In the genomic region with DNA sequence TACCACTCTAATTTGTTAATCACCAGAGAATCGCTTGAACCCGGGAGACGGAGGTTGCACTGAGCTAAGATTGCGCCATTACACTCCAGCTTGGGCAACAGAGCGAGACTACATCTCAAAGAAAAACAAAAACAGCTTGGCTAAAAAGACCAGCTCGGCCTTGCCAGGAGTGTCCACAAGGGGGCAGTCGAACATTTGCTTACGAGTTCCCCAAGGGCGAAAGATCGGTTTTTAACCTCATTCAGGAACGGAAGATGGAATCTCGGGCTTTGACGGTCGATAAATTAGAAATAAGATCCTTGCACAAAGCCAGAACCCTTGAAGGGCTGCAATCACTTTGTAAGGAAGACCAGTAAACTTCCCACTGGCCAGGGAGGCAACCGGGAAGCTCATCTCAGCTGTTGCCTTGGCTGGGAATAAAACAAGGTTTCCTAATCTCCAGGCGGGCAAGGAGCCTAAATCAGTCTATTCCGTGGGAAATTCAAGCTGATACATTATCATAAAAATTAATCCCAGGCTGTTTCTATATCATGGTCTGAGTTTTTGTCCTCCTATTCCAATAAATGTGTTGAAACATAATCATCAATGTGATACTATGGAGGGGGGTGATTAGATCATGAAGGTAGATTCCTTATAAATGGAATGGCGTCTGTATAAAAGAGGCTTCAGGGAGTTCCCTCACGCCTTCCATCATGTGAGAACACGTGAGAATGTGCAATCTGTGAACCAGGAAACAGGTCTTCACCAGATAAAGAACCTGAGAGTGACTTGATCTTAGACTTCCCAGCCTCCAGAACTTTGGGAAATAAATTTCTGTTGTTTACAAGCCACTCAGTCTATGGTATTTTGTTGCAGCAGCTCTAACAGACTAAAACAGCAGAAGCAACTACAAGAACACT, we compare ENCODE assay signal across 8 cellular contexts. TPM values are rescaled to one million over a fixed set of nuclear protein-coding genes. Genes with fewer than 3 reads are reported as not detected.
A peak's percentile ranks its signal among the peaks of the same experiment; 100 is the strongest.
DNase-seq lines count a peak whose midpoint lies in the region; ATAC-seq and TF ChIP-seq lines count a peak whose summit lies in the region.

No MANE protein-coding gene starts in this region.

- DNase-seq in AG08396 (ENCODE audit: low spot score), result peak; percentile 74
- DNase-seq in H7, result peak; percentile 72
- peak; percentile 74 for DNase-seq in NCI-H460 (ENCODE audit: extremely low read depth, low read depth)
- peak; percentile 80 to 88 for DNase-seq in activated CD4-positive, alpha-beta T cell treated with anti-CD3 and anti-CD28 coated beads for 4 hours
- peak; percentile 92 for DNase-seq in colonic mucosa
- DNase-seq in left lobe of liver (ENCODE audit: low spot score), result peak; percentile 78
- peak; percentile 75 for DNase-seq in stimulated activated CD4-positive, alpha-beta T cell treated with anti-CD3 and anti-CD28 coated beads, Interleukin-2, amount 100 ng/mL, for 4 hours (ENCODE audit: low read depth)

- intact Hi-C loops in colonic mucosa (cut with DNase I), result loop anchor here (5.0 kb wide), 1 partner anchor 59 kb away; no protein-coding TSS in a partner anchor

- no peaks in the 10 kb centered on the region for H3K4me1 ChIP-seq in colonic mucosa

- TF ChIP-seq CTCF in colonic mucosa (IDR thresholded peaks at IDR 0.05), result peak; percentile 94

- peak; percentile 93 for ATAC-seq in left lobe of liver
- no peak for ATAC-seq in HG03457 (IDR thresholded peaks at IDR 0.05; ENCODE audit: unreplicated experiment)

- H3K27ac ChIP-seq in colonic mucosa, result no peak overlapping the region

- no peaks in the 10 kb centered on the region; the same call in 1 of the 2 replicates for H3K27me3 ChIP-seq in H7 (ENCODE audit: control insufficient read depth, insufficient read depth, low read length)
- no peaks in the 10 kb centered on the region for H3K27me3 ChIP-seq in colonic mucosa

- H3K36me3 ChIP-seq in H7 (replicated peaks; ENCODE audit: control insufficient read depth, insufficient read depth, low read length) (no peaks in the 10 kb centered on the region), colonic mucosa (no peaks in the 10 kb centered on the region)

- H3K4me3 ChIP-seq in H7 (ENCODE audit: insufficient read depth, low read depth, low read length), result peak overlapping the region; percentile 19; the same call in 1 of the 2 replicates
- H3K4me3 ChIP-seq in colonic mucosa, result no peak overlapping the region

- H3K9me3 ChIP-seq in colonic mucosa, result no peaks in the 10 kb centered on the region

- peak overlapping the region in 1 of 2 donors; percentile 59 for H3K9ac ChIP-seq in colonic mucosa (ENCODE audit: low read depth in 2 of 2, low read length in 2 of 2)

RNA-seq across cellular contexts. Expression of a gene that starts 14.9 kb away (rescaled TPM):
- total RNA-seq in H7 (2014; rRNA removed; shearing (Covaris generic)), result 23.8 and 32.1 TPM in 2 replicates
- total RNA-seq in NCI-H460 (2014; rRNA removed; shearing (Covaris generic)), result 4.6 and 4.7 TPM in 2 replicates
- polyA plus RNA-seq in NCI-H460 (2014; cell fraction: nucleus; rRNA removed), result 34.1 and 37.9 TPM in 2 replicates
- 10 to 100 TPM; 20.2 to 28.3 TPM for total RNA-seq in colonic mucosa
- total RNA-seq in left lobe of liver, result 0.48 TPM

RNA-seq across cellular contexts. Expression of a gene that starts 34.4 kb away (rescaled TPM):
- total RNA-seq in H7 (2014; rRNA removed; shearing (Covaris generic)), result 0.04 TPM in 1 of 2 replicates, not detected in the other
- not detected in 2 replicates for total RNA-seq in NCI-H460 (2014; rRNA removed; shearing (Covaris generic))
- polyA plus RNA-seq in NCI-H460 (2014; cell fraction: nucleus; rRNA removed), result not detected in 2 replicates
- total RNA-seq in colonic mucosa (under 1 TPM; 0.17 to 0.37 TPM), left lobe of liver (not detected)

RNA-seq across cellular contexts. Expression of a gene that starts 39.0 kb away (rescaled TPM):
- total RNA-seq in H7 (2014; rRNA removed; shearing (Covaris generic)), result 41.6 and 41.9 TPM in 2 replicates
- 15.0 and 16.9 TPM in 2 replicates for total RNA-seq in NCI-H460 (2014; rRNA removed; shearing (Covaris generic))
- polyA plus RNA-seq in NCI-H460 (2014; cell fraction: nucleus; rRNA removed), result 37.5 and 38.1 TPM in 2 replicates
- total RNA-seq in colonic mucosa (10 to 100 TPM; 14.2 to 20.2 TPM), left lobe of liver (19.4 TPM)

RNA-seq across cellular contexts. Expression of a gene that starts 41.5 kb away (rescaled TPM):
- total RNA-seq in H7 (2014; rRNA removed; shearing (Covaris generic)), result 53.5 and 72.8 TPM in 2 replicates
- 35.3 and 44.2 TPM in 2 replicates for total RNA-seq in NCI-H460 (2014; rRNA removed; shearing (Covaris generic))
- polyA plus RNA-seq in NCI-H460 (2014; cell fraction: nucleus; rRNA removed), result 63.0 and 70.1 TPM in 2 replicates
- total RNA-seq in colonic mucosa (10 to 100 TPM; 31.1 to 64.6 TPM), left lobe of liver (11.2 TPM)

RNA-seq across cellular contexts. Expression of a gene that starts 50.2 kb away (rescaled TPM):
- 7.2 and 9.6 TPM in 2 replicates for total RNA-seq in H7 (2014; rRNA removed; shearing (Covaris generic))
- total RNA-seq in NCI-H460 (2014; rRNA removed; shearing (Covaris generic)), result 18.7 and 23.9 TPM in 2 replicates
- 76.7 and 81.0 TPM in 2 replicates for polyA plus RNA-seq in NCI-H460 (2014; cell fraction: nucleus; rRNA removed)
- total RNA-seq in colonic mucosa (10 to 100 TPM; 11.6 to 20.0 TPM), left lobe of liver (0.93 TPM)
